Comparison of ENCODE assay signal across 8 cellular contexts in genomic region chr9:34178698-34179527, GRCh38. TPM values are rescaled to one million over a fixed set of nuclear protein-coding genes. Genes with fewer than 3 reads are reported as not detected.
DNase-seq lines count a peak whose midpoint lies in the region; ATAC-seq lines count a peak whose summit lies in the region.

UBAP1 (plus strand) TSS chr9:34179043; CDS start chr9:34220915, 41,872 bp downstream.

- peak; percentile 96 for DNase-seq in COLO668 (lab: John Stamatoyannopoulos, UW; ENCODE audit: unreplicated experiment)
- peak; percentile 95 for DNase-seq in HT1080 (ENCODE audit: low read depth)
- DNase-seq in NOMO-1 treated with DMSO at 0.1 percent for 48 hours (lab: John Stamatoyannopoulos, UW; ENCODE audit: unreplicated experiment): peak; percentile 100
- DNase-seq in activated CD8-positive, alpha-beta memory T cell treated with anti-CD3 and anti-CD28 coated beads for 48 hours (ENCODE audit: low read depth in 2 of 3, low spot score in 2 of 3): peak; percentile 83 to 91 (median 87)
- DNase-seq in mesenchymal stem cell: peak; percentile 99
- DNase-seq in stimulated activated CD8-positive, alpha-beta memory T cell treated with anti-CD3 and anti-CD28 coated beads, Interleukin-12 subunit alpha, Interleukin-12 subunit beta, amount 100 ng/mL, for 4 hours (ENCODE audit: low read depth): peak; percentile 90

- H3K27ac ChIP-seq in mesenchymal stem cell (ENCODE audit: low read length, poor library complexity, severe bottlenecking): peak within 1 kb of the TSS; percentile 78

- peak within 1 kb of the TSS; percentile 93 for H2BK5ac ChIP-seq in mesenchymal stem cell (ENCODE audit: low read depth, low read length, poor library complexity, severe bottlenecking)

- under 1% methylated on average over 52 of the region's 52 CpGs for WGBS in mesenchymal stem cell

- peaks cover 6% of the 10 kb centered on the region for H3K79me1 ChIP-seq in mesenchymal stem cell (replicated peaks; ENCODE audit: low read length, poor library complexity, severe bottlenecking)

- peak within 1 kb of the TSS; percentile 21 for H2BK120ac ChIP-seq in mesenchymal stem cell (ENCODE audit: low read depth, low read length)

- H4K91ac ChIP-seq in mesenchymal stem cell (ENCODE audit: low read length): peak within 1 kb of the TSS; percentile 83

- H3K4ac ChIP-seq in mesenchymal stem cell (ENCODE audit: low read depth in 1 of 2, low read length in 2 of 2): peak within 1 kb of the TSS; percentile 46 to 73

- H3K4me3 ChIP-seq in endocrine pancreas (ENCODE audit: control insufficient read depth, insufficient read depth, low read length): peak within 1 kb of the TSS; percentile 94
- peak within 1 kb of the TSS; percentile 82 to 92 for H3K4me3 ChIP-seq in mesenchymal stem cell (ENCODE audit: insufficient read depth in 1 of 2, low read depth in 1 of 2, low read length in 2 of 2)

- H2AFZ ChIP-seq in mesenchymal stem cell (ENCODE audit: low read depth, low read length): peak within 1 kb of the TSS; percentile 83

- H3K14ac ChIP-seq in mesenchymal stem cell (ENCODE audit: low read length in 2 of 2): peak within 1 kb of the TSS in 1 of 2 experiments; percentile 53

- H3K9ac ChIP-seq in endocrine pancreas (ENCODE audit: control insufficient read depth, insufficient read depth, low read length) (peak within 1 kb of the TSS; percentile 98), mesenchymal stem cell (ENCODE audit: low read length) (peak within 1 kb of the TSS; percentile 96)

- H3K9me3 ChIP-seq in endocrine pancreas (ENCODE audit: control insufficient read depth, low read length) (no peaks in the 10 kb centered on the region), mesenchymal stem cell (ENCODE audit: control insufficient read depth, low read length) (no peaks in the 10 kb centered on the region)

- H3K36me3 ChIP-seq in endocrine pancreas (ENCODE audit: control insufficient read depth, insufficient read depth, low read length): no peaks in the 10 kb centered on the region
- peaks cover under 1 to 3% of the 10 kb centered on the region in 2 experiments for H3K36me3 ChIP-seq in mesenchymal stem cell (ENCODE audit: control insufficient read depth in 1 of 2, insufficient read depth in 2 of 2, low read depth in 1 of 2, low read length in 2 of 2)

- H3K4me1 ChIP-seq in endocrine pancreas (ENCODE audit: control insufficient read depth, insufficient read depth, low read length): no peaks in the 10 kb centered on the region
- H3K4me1 ChIP-seq in mesenchymal stem cell (ENCODE audit: control insufficient read depth, insufficient read depth, low read depth, low read length): peaks cover 5% of the 10 kb centered on the region

- peak within 1 kb of the TSS in 1 of 2 experiments; percentile 59 for H2BK12ac ChIP-seq in mesenchymal stem cell (ENCODE audit: low read length in 2 of 2)

- ATAC-seq in GM21360 (IDR thresholded peaks at IDR 0.05; ENCODE audit: unreplicated experiment): peak; percentile 96

- H3K23ac ChIP-seq in mesenchymal stem cell (ENCODE audit: low read length in 2 of 2): peak within 1 kb of the TSS in 1 of 2 experiments; percentile 93

- peak within 1 kb of the TSS; percentile 91 for H3K4me2 ChIP-seq in mesenchymal stem cell (ENCODE audit: low read length, poor library complexity, severe bottlenecking)

- H2BK15ac ChIP-seq in mesenchymal stem cell (ENCODE audit: low read depth, poor library complexity, severe bottlenecking): peak within 1 kb of the TSS; percentile 99

- H2AK5ac ChIP-seq in mesenchymal stem cell (ENCODE audit: low read length, severe bottlenecking): peak within 1 kb of the TSS; percentile 92

- H4K8ac ChIP-seq in mesenchymal stem cell (ENCODE audit: low read length): peak within 1 kb of the TSS; percentile 95

- H3K27me3 ChIP-seq in endocrine pancreas (ENCODE audit: control insufficient read depth, insufficient read depth, low read length) (no peaks in the 10 kb centered on the region), mesenchymal stem cell (ENCODE audit: control insufficient read depth in 1 of 2, insufficient read depth in 1 of 2, low read length in 2 of 2) (no peaks in the 10 kb centered on the region)

- H3K18ac ChIP-seq in mesenchymal stem cell (ENCODE audit: low read depth in 1 of 2, low read length in 2 of 2): peak within 1 kb of the TSS; percentile 87 to 96

RNA-seq across cellular contexts. Expression of gene UBAP1, which starts in this region (rescaled TPM):
- total RNA-seq in HT1080 (2014; rRNA removed; shearing (Covaris generic)): 21.7 and 28.5 TPM in 2 replicates
- 32.8 and 33.0 TPM in 2 replicates for polyA plus RNA-seq in HT1080 (2015; cell fraction: cytosol; rRNA removed)
- polyA plus RNA-seq in HT1080 (2015; cell fraction: nucleus; rRNA removed): 17.0 and 20.2 TPM in 2 replicates
- polyA plus RNA-seq in mesenchymal stem cell (2013, experiment 1 of 2): 30.9 TPM
- polyA plus RNA-seq in mesenchymal stem cell (2013, experiment 2 of 2): 29.7 TPM

Comparison
In these comparisons a context has a peak if more than half of its experiments do, and no peak if none do; other contexts are left out.
1. Peak in every context shown above with its lines: DNase-seq, ATAC-seq, H3K4me3 ChIP-seq and H3K27ac ChIP-seq.